ENCODE assay signal across 8 cellular contexts in genomic region chr1:45018599-45019230, GRCh38. TPM values are rescaled to one million over a fixed set of nuclear protein-coding genes. Genes with fewer than 3 reads are reported as not detected.
A peak's percentile ranks its signal among the peaks of the same experiment; 100 is the strongest.
DNase-seq lines count a peak whose midpoint lies in the region; ATAC-seq and TF ChIP-seq lines count a peak whose summit lies in the region.

No MANE protein-coding gene starts in this region.

- H3K9ac ChIP-seq in GM23248: no peak overlapping the region

- H2AFZ ChIP-seq in GM23248: peak overlapping the region; percentile 32; the same call in 1 of the 2 replicates

- CTCF ChIA-PET in Calu3 (lab: Charles Lee) (interaction anchor here (0.6 to 2.0 kb wide), 9 partner anchors 27 to 498 kb away, joined by 3 to 23 read pairs (median 4); partner anchors contain the start of gene MMACHC), MCF 10A (lab: Yijun Ruan, JAX) (interaction anchor here (0.5 to 12.2 kb wide), 37 partner anchors 9 to 1425 kb away, joined by 3 to 437 read pairs (median 4); partner anchors contain the start of gene TESK2)

- 49 to 53% methylated on average over 16 of the region's 16 CpGs for WGBS in GM23248 (ENCODE audit: low coverage in 1 of 2, low lambda C conversion rate in 2 of 2, missing lambda C conversion rate in 2 of 2), 2 experiments

- H3K4me1 ChIP-seq in GM23248 (ENCODE audit: insufficient read depth): 0 out of 2 replicates have a peak, but pooled peaks cover 5% of the 10 kb centered on the region

- H3K4me1 Mint-ChIP-seq in Calu3 (ENCODE audit: low read depth, unreplicated experiment) (no peaks in the 10 kb centered on the region), MCF 10A (ENCODE audit: insufficient read depth, unreplicated experiment) (peaks cover 19% of the 10 kb centered on the region)

- no peak overlapping the region for H3K27ac Mint-ChIP-seq in Calu3 (ENCODE audit: unreplicated experiment)
- no peak overlapping the region for H3K27ac Mint-ChIP-seq in MCF 10A (ENCODE audit: low read depth, unreplicated experiment)

- TF ChIP-seq CTCF in Calu3 (IDR thresholded peaks at IDR 0.05; ENCODE audit: unreplicated experiment) (peak; percentile 82), MCF 10A (IDR thresholded peaks at IDR 0.05; ENCODE audit: unreplicated experiment) (peak; percentile 73), kidney epithelial cell (IDR thresholded peaks at IDR 0.05; ENCODE audit: insufficient read depth, low read length, poor library complexity, severe bottlenecking) (peak; percentile 85)

- in situ Hi-C loops in GM23248 (cut with MboI): loop anchor here (5.0 to 10.0 kb wide), 2 partner anchors 279 to 476 kb away; partner anchors contain the start of gene TESK2

- no peaks in the 10 kb centered on the region for H3K36me3 Mint-ChIP-seq in Calu3 (ENCODE audit: insufficient read depth, unreplicated experiment)
- H3K36me3 Mint-ChIP-seq in MCF 10A (ENCODE audit: insufficient read depth, unreplicated experiment): peaks cover 14% of the 10 kb centered on the region

- no peaks in the 10 kb centered on the region for H3F3A ChIP-seq in GM23248 (ENCODE audit: insufficient read depth)

- peak; percentile 74 for DNase-seq in Calu3
- peak; percentile 78 for DNase-seq in GM23248
- peak; percentile 14 for DNase-seq in NCI-H146 treated with DMSO at 0.1 percent for 48 hours (lab: John Stamatoyannopoulos, UW; ENCODE audit: unreplicated experiment)
- DNase-seq in UCSD-AML1 (lab: John Stamatoyannopoulos, UW; ENCODE audit: unreplicated experiment): peak; percentile 53
- DNase-seq in MCF 10A (ENCODE audit: unreplicated experiment): peak; percentile 81
- no peak for DNase-seq in kidney epithelial cell (ENCODE audit: low read depth)
- DNase-seq in stimulated activated CD4-positive, alpha-beta T cell treated with anti-CD3 and anti-CD28 coated beads, Interleukin-4, amount 100 ng/mL, for 24 hours: peak; percentile 74

- H3K4me3 Mint-ChIP-seq in Calu3 (ENCODE audit: low read depth, unreplicated experiment) (no peak overlapping the region), MCF 10A (ENCODE audit: unreplicated experiment) (no peak overlapping the region)

- ATAC-seq in GM18511 (IDR thresholded peaks at IDR 0.05; ENCODE audit: unreplicated experiment): no peak

- H3K27ac ChIP-seq in GM23248: no peak overlapping the region

- no peaks in the 10 kb centered on the region for H3K9me3 ChIP-seq in GM23248 (ENCODE audit: low read depth)

- no peaks in the 10 kb centered on the region for H3K9me3 Mint-ChIP-seq in Calu3 (ENCODE audit: low read depth, unreplicated experiment)
- no peaks in the 10 kb centered on the region for H3K9me3 Mint-ChIP-seq in MCF 10A (ENCODE audit: unreplicated experiment)

- H3K4me3 ChIP-seq in GM23248 (no peak overlapping the region), kidney epithelial cell (ENCODE audit: low read depth, low read length) (no peak overlapping the region)

- H3K9me2 ChIP-seq in GM23248 (ENCODE audit: insufficient read depth): no peaks in the 10 kb centered on the region

- no peak overlapping the region for H3K4me2 ChIP-seq in GM23248 (ENCODE audit: unreplicated experiment)

- H3K27me3 ChIP-seq in GM23248 (replicated peaks; ENCODE audit: insufficient read depth) (no peaks in the 10 kb centered on the region), kidney epithelial cell (ENCODE audit: control insufficient read depth, insufficient read depth, low read length) (no peaks in the 10 kb centered on the region)

- BruUV-seq in Calu3 (replicated peaks; lab: Mats Ljungman, UMichigan) (no TSS peak), MCF 10A (replicated peaks; lab: Mats Ljungman, UMichigan) (no TSS peak)

- POLR2A ChIA-PET in MCF 10A (lab: Yijun Ruan, JAX): interaction anchor here (0.6 to 11.7 kb wide), 6 partner anchors 33 to 472 kb away, joined by 3 to 176 read pairs (median 3); partner anchors contain the start of genes EIF2B3, MUTYH, TESK2 and TOE1

- H3K79me2 ChIP-seq in GM23248 (ENCODE audit: insufficient read depth): peaks cover 7% of the 10 kb centered on the region; the same call in 1 of the 2 replicates

- intact Hi-C loops in Calu3 (cut with micrococcal nuclease; ENCODE audit: unreplicated experiment): loop anchor here (1.0 kb wide), 1 partner anchor 282 kb away; no protein-coding TSS in a partner anchor
- intact Hi-C loops in MCF 10A (cut with micrococcal nuclease): loop anchor here (1.0 kb wide), 2 partner anchors 282 to 475 kb away; no protein-coding TSS in a partner anchor

- H4K20me1 ChIP-seq in GM23248 (ENCODE audit: insufficient read depth): no peaks in the 10 kb centered on the region

- H3K27me3 Mint-ChIP-seq in Calu3 (ENCODE audit: unreplicated experiment) (no peaks in the 10 kb centered on the region), MCF 10A (ENCODE audit: insufficient read depth, unreplicated experiment) (no peaks in the 10 kb centered on the region)

- H3K36me3 ChIP-seq in GM23248 (ENCODE audit: low read depth) (0 out of 2 replicates have a peak, but pooled peaks cover 5% of the 10 kb centered on the region), kidney epithelial cell (ENCODE audit: control insufficient read depth, insufficient read depth, low read length) (peaks cover 2% of the 10 kb centered on the region)

RNA-seq across cellular contexts. Expression of gene UROD, which starts 6.7 kb away (rescaled TPM):
- total RNA-seq in Calu3 (2022): 40.4 and 50.3 TPM in 2 replicates
- total RNA-seq in GM23248 (2014; rRNA removed; shearing (Covaris generic)): 103 and 111 TPM in 2 replicates
- polyA plus RNA-seq in GM23248 (2016; fragmentation: Nextera tagmentation; extraction: Ambion mirVana): 141 and 143 TPM in 2 replicates
- total RNA-seq in MCF 10A (2022): 76.9 and 84.7 TPM in 2 replicates
- 92.8 and 113 TPM in 2 replicates for total RNA-seq in kidney epithelial cell

RNA-seq across cellular contexts. Expression of gene HECTD3, which starts 7.6 kb away (rescaled TPM):
- total RNA-seq in Calu3 (2022) (12.6 and 14.6 TPM in 2 replicates), MCF 10A (2022) (20.2 and 29.2 TPM in 2 replicates), kidney epithelial cell (38.3 and 44.3 TPM in 2 replicates)
- total RNA-seq in GM23248 (2014; rRNA removed; shearing (Covaris generic)): 16.9 and 21.1 TPM in 2 replicates
- 17.0 and 17.7 TPM in 2 replicates for polyA plus RNA-seq in GM23248 (2016; fragmentation: Nextera tagmentation; extraction: Ambion mirVana)

RNA-seq across cellular contexts. Expression of gene EIF2B3, which starts 32.3 kb away (rescaled TPM):
- 23.5 and 24.1 TPM in 2 replicates for total RNA-seq in Calu3 (2022)
- 30.4 and 33.5 TPM in 2 replicates for total RNA-seq in GM23248 (2014; rRNA removed; shearing (Covaris generic))
- 41.2 and 43.7 TPM in 2 replicates for polyA plus RNA-seq in GM23248 (2016; fragmentation: Nextera tagmentation; extraction: Ambion mirVana)
- total RNA-seq in MCF 10A (2022): 49.4 and 55.5 TPM in 2 replicates
- 23.2 and 24.3 TPM in 2 replicates for total RNA-seq in kidney epithelial cell
